In genomic region chr16:70331588-70332358, GRCh38 we compare ENCODE assay signal across 1 cellular context.
TF ChIP-seq lines count a peak whose summit lies in the region.

No MANE protein-coding gene starts in this region.

TF ChIP-seq in A549, 52 proteins besides CTCF, POLR2A, EP300 and RAD21 (continued from another document):
- TF ChIP-seq ESRRA (IDR thresholded peaks at IDR 0.05; ENCODE audit: borderline replicate concordance, low read length), result no peak
- TF ChIP-seq CHD4 (IDR thresholded peaks at IDR 0.05; ENCODE audit: borderline replicate concordance), result no peak
- TF ChIP-seq CEBPB (IDR thresholded peaks at IDR 0.05), result no peak
- no peak for TF ChIP-seq MAZ (IDR thresholded peaks at IDR 0.05; ENCODE audit: borderline replicate concordance, low read depth, low read length)
- no peak for TF ChIP-seq NFE2L2 (conservative IDR thresholded peaks at IDR 0.05; ENCODE audit: low read length)
- TF ChIP-seq USF2 (IDR thresholded peaks at IDR 0.05), result no peak
- TF ChIP-seq KDM1A (IDR thresholded peaks at IDR 0.05; ENCODE audit: low read depth), result no peak
- no peak for TF ChIP-seq ELK1 (IDR thresholded peaks at IDR 0.05; ENCODE audit: low read depth, low read length)
- no peak for TF ChIP-seq REST (IDR thresholded peaks at IDR 0.05)
- TF ChIP-seq RCOR1 (IDR thresholded peaks at IDR 0.05; ENCODE audit: low read depth, low read length), result no peak
- no peak for TF ChIP-seq JUNB (IDR thresholded peaks at IDR 0.05)
- TF ChIP-seq HEYL (CRISPR knock-in tag; IDR thresholded peaks at IDR 0.05), result no peak
- TF ChIP-seq ZFP36 (IDR thresholded peaks at IDR 0.05; ENCODE audit: borderline replicate concordance, partially characterized antibody), result no peak
